In the genomic region with DNA sequence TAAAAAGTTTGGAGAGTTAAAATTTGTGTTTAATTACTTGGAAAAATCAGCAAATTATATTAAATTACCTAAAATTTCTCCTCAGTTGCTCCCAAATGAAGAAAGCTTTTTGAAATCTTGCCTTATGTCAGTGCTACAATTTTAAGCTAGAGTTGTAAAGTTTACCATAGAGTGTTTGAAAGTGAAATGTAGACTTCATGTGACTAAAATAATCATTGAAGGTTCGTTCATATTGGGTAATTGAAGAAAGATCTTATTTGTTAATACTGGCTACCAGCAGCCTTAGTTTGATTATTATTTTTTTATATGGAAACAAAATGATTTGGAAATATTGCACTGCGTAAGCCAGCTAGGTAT, we compare ENCODE assay signal across 9 cellular contexts. TPM values are rescaled to one million over a fixed set of nuclear protein-coding genes. Genes with fewer than 3 reads are reported as not detected.
DNase-seq lines count a peak whose midpoint lies in the region; ATAC-seq lines count a peak whose summit lies in the region.
"Had no signal": no experiment of that assay in that cellular context is flagged by ENCODE, and none has a peak within 500 bp of the region (broad histone marks: within the 10 kb centered on the region; RNA-seq: fewer than 3 reads in every experiment).

No MANE protein-coding gene starts in this region.

- peak overlapping the region; percentile 94 for H3K4me3 Mint-ChIP-seq in stimulated activated naive CD8-positive, alpha-beta T cell treated with anti-CD3 and anti-CD28 coated beads, Interleukin-15, Interleukin-2, amounts not matched to agents 100 ng/mL and 50 ng/mL, for 24 hours
- H3K4me3 Mint-ChIP-seq in activated naive CD8-positive, alpha-beta T cell treated with anti-CD3 and anti-CD28 coated beads, Interleukin-2, amount 50 U/mL, for 24 hours = peak overlapping the region; percentile 94
- H3K4me3 Mint-ChIP-seq in memory B cell = no peak overlapping the region

- H3K27ac Mint-ChIP-seq in stimulated activated naive CD8-positive, alpha-beta T cell treated with anti-CD3 and anti-CD28 coated beads, Interleukin-15, Interleukin-2, amounts not matched to agents 100 ng/mL and 50 ng/mL, for 24 hours = peak overlapping the region; percentile 90
- peak overlapping the region; percentile 92 for H3K27ac Mint-ChIP-seq in activated naive CD8-positive, alpha-beta T cell treated with anti-CD3 and anti-CD28 coated beads, Interleukin-2, amount 50 U/mL, for 24 hours
- peak overlapping the region; percentile 82 for H3K27ac Mint-ChIP-seq in memory B cell

- H3K36me3 Mint-ChIP-seq in stimulated activated naive CD8-positive, alpha-beta T cell treated with anti-CD3 and anti-CD28 coated beads, Interleukin-15, Interleukin-2, amounts not matched to agents 100 ng/mL and 50 ng/mL, for 24 hours (ENCODE audit: low read depth) = peaks cover 12% of the 10 kb centered on the region
- peaks cover 11% of the 10 kb centered on the region for H3K36me3 Mint-ChIP-seq in activated naive CD8-positive, alpha-beta T cell treated with anti-CD3 and anti-CD28 coated beads, Interleukin-2, amount 50 U/mL, for 24 hours (ENCODE audit: low read depth)
- H3K36me3 Mint-ChIP-seq in memory B cell = peaks cover 8% of the 10 kb centered on the region

- peaks cover 75% of the 10 kb centered on the region for H3K4me1 Mint-ChIP-seq in stimulated activated naive CD8-positive, alpha-beta T cell treated with anti-CD3 and anti-CD28 coated beads, Interleukin-15, Interleukin-2, amounts not matched to agents 100 ng/mL and 50 ng/mL, for 24 hours (ENCODE audit: low read depth)
- peaks cover 74% of the 10 kb centered on the region for H3K4me1 Mint-ChIP-seq in activated naive CD8-positive, alpha-beta T cell treated with anti-CD3 and anti-CD28 coated beads, Interleukin-2, amount 50 U/mL, for 24 hours
- H3K4me1 Mint-ChIP-seq in memory B cell = peaks cover 55% of the 10 kb centered on the region

- H3K27me3 Mint-ChIP-seq in stimulated activated naive CD8-positive, alpha-beta T cell treated with anti-CD3 and anti-CD28 coated beads, Interleukin-15, Interleukin-2, amounts not matched to agents 100 ng/mL and 50 ng/mL, for 24 hours = no peaks in the 10 kb centered on the region
- peaks cover 2% of the 10 kb centered on the region for H3K27me3 Mint-ChIP-seq in activated naive CD8-positive, alpha-beta T cell treated with anti-CD3 and anti-CD28 coated beads, Interleukin-2, amount 50 U/mL, for 24 hours
- H3K27me3 Mint-ChIP-seq in memory B cell = no peaks in the 10 kb centered on the region

- ATAC-seq in stimulated activated naive CD8-positive, alpha-beta T cell treated with anti-CD3 and anti-CD28 coated beads, Interleukin-15, Interleukin-2, amounts not matched to agents 100 U/mL and 50 U/mL, for 24 hours = no peak
- no peak for ATAC-seq in activated naive CD8-positive, alpha-beta T cell treated with anti-CD3 and anti-CD28 coated beads, Interleukin-2, amount 50 U/mL, for 24 hours
- ATAC-seq in memory B cell (ENCODE audit: low read depth) (no peak), GM19467 (IDR thresholded peaks at IDR 0.05; ENCODE audit: unreplicated experiment) (no peak), esophagus mucosa (no peak)

- no peak for DNase-seq in stimulated activated naive CD8-positive, alpha-beta T cell treated with anti-CD3 and anti-CD28 coated beads, Interleukin-15, Interleukin-2, amounts not matched to agents 100 U/mL and 50 U/mL, for 24 hours
- DNase-seq in activated naive CD8-positive, alpha-beta T cell treated with anti-CD3 and anti-CD28 coated beads, Interleukin-2, amount 50 U/mL, for 24 hours = no peak
- no peak for DNase-seq in memory B cell (ENCODE audit: low spot score in 2 of 2)
- no peak for DNase-seq in NCI-H510A (lab: John Stamatoyannopoulos, UW)
- DNase-seq in Kasumi-1 (lab: John Stamatoyannopoulos, UW) = no peak
- DNase-seq: DMS53 had no signal

- no peaks in the 10 kb centered on the region for H3K9me3 Mint-ChIP-seq in stimulated activated naive CD8-positive, alpha-beta T cell treated with anti-CD3 and anti-CD28 coated beads, Interleukin-15, Interleukin-2, amounts not matched to agents 100 ng/mL and 50 ng/mL, for 24 hours
- peaks cover 3% of the 10 kb centered on the region for H3K9me3 Mint-ChIP-seq in activated naive CD8-positive, alpha-beta T cell treated with anti-CD3 and anti-CD28 coated beads, Interleukin-2, amount 50 U/mL, for 24 hours
- no peaks in the 10 kb centered on the region for H3K9me3 Mint-ChIP-seq in memory B cell

RNA-seq across cellular contexts. Expression of a gene that starts 4.4 kb away (rescaled TPM):
- 32.7 TPM for total RNA-seq in esophagus mucosa
